In genomic region chr3:175957427-175957826, GRCh38 we compare ENCODE assay signal across 13 cellular contexts.
"Had no signal": no experiment of that assay in that cellular context is flagged by ENCODE, and none has a peak within 500 bp of the region (broad histone marks: within the 10 kb centered on the region; RNA-seq: fewer than 3 reads in every experiment).

No MANE protein-coding gene starts in this region.

- H3K9me3 ChIP-seq: ovary, right lobe of liver had no signal

- H3K27me3 ChIP-seq: ovary, right lobe of liver had no signal

- H3K4me3 ChIP-seq: lung, ovary, right lobe of liver, smooth muscle cell had no signal

- ATAC-seq: esophagus mucosa; left colon; stimulated activated naive CD8-positive, alpha-beta T cell treated with anti-CD3 and anti-CD28 coated beads, Interleukin-15, amount 100 ng/mL, for 72 hours had no signal

- H3K4me1 ChIP-seq: right lobe of liver had no signal

- DNase-seq: activated B cell treated with CpG ODN at 0.5 μM for 24 hours; activated CD4-positive, alpha-beta T cell treated with anti-CD3 and anti-CD28 coated beads, Interleukin-2, amount 10 ng/mL, durations not matched to agents 7 days and 5 days; activated CD8-positive, alpha-beta memory T cell treated with anti-CD3 and anti-CD28 coated beads for 24 hours; activated gamma-delta T cell treated with Interleukin-2 at 50 U/mL for 16 hours; amniotic stem cell; caudate nucleus; left colon; ovary; right lobe of liver; stimulated activated naive CD8-positive, alpha-beta T cell treated with anti-CD3 and anti-CD28 coated beads, Interleukin-15, amount 100 ng/mL, for 72 hours had no signal

- H3K4me2 ChIP-seq: smooth muscle cell had no signal

- H3K27ac ChIP-seq: ovary, right lobe of liver had no signal

- H3K36me3 ChIP-seq: ovary, right lobe of liver had no signal
